ENCODE assay signal across 13 cellular contexts in genomic region chr2:25226827-25227226, GRCh38.
"Had no signal": no experiment of that assay in that cellular context is flagged by ENCODE, and none has a peak within 500 bp of the region (broad histone marks: within the 10 kb centered on the region; RNA-seq: fewer than 3 reads in every experiment).

No MANE protein-coding gene starts in this region.

- H3K4me3 Mint-ChIP-seq: activated CD4-positive, alpha-beta T cell treated with anti-CD3 and anti-CD28 coated beads for 36 hours; activated CD8-positive, alpha-beta T cell treated with anti-CD3 and anti-CD28 coated beads, Interleukin-2, amount 10 ng/mL, durations not matched to agents 7 days and 5 days; endodermal cell; natural killer cell; stimulated activated effector memory CD8-positive, alpha-beta T cell treated with anti-CD3 and anti-CD28 coated beads, Interleukin-12 subunit alpha, Interleukin-12 subunit beta, amount 100 ng/mL, for 72 hours had no signal

- H3K9me3 Mint-ChIP-seq: endodermal cell; natural killer cell; stimulated activated effector memory CD8-positive, alpha-beta T cell treated with anti-CD3 and anti-CD28 coated beads, Interleukin-12 subunit alpha, Interleukin-12 subunit beta, amount 100 ng/mL, for 72 hours had no signal

- H3K4me3 ChIP-seq: cardiac muscle cell, dorsolateral prefrontal cortex, gastroesophageal sphincter, heart right ventricle had no signal

- H3K36me3 Mint-ChIP-seq: natural killer cell had no signal

- H3K27ac ChIP-seq: cardiac muscle cell, dorsolateral prefrontal cortex, gastroesophageal sphincter, heart right ventricle, neutrophil had no signal

- H3K27ac Mint-ChIP-seq: activated CD4-positive, alpha-beta T cell treated with anti-CD3 and anti-CD28 coated beads for 36 hours; activated CD8-positive, alpha-beta T cell treated with anti-CD3 and anti-CD28 coated beads, Interleukin-2, amount 10 ng/mL, durations not matched to agents 7 days and 5 days; endodermal cell; natural killer cell; stimulated activated effector memory CD8-positive, alpha-beta T cell treated with anti-CD3 and anti-CD28 coated beads, Interleukin-12 subunit alpha, Interleukin-12 subunit beta, amount 100 ng/mL, for 72 hours had no signal

- H3K27me3 Mint-ChIP-seq: activated CD4-positive, alpha-beta T cell treated with anti-CD3 and anti-CD28 coated beads for 36 hours had no signal

- DNase-seq: activated CD4-positive, alpha-beta T cell treated with anti-CD3 and anti-CD28 coated beads for 36 hours; activated CD8-positive, alpha-beta T cell treated with anti-CD3 and anti-CD28 coated beads, Interleukin-2, amount 10 ng/mL, durations not matched to agents 7 days and 5 days; activated naive CD4-positive, alpha-beta T cell; dorsolateral prefrontal cortex; endodermal cell; heart right ventricle; natural killer cell; retina; T1000 had no signal

- H3K36me3 ChIP-seq: cardiac muscle cell had no signal

- H3K9me3 ChIP-seq: gastroesophageal sphincter, heart right ventricle, neutrophil had no signal

- H3K27me3 ChIP-seq: cardiac muscle cell, dorsolateral prefrontal cortex, gastroesophageal sphincter, heart right ventricle, neutrophil had no signal

- ATAC-seq: gastroesophageal sphincter, heart right ventricle, natural killer cell had no signal
